In genomic region chr6:149834513-149835481, GRCh38 we compare ENCODE assay signal across 7 cellular contexts. TPM values are rescaled to one million over a fixed set of nuclear protein-coding genes. Genes with fewer than 3 reads are reported as not detected.
DNase-seq lines count a peak whose midpoint lies in the region; ATAC-seq, FAIRE-seq and TF ChIP-seq lines count a peak whose summit lies in the region.

No MANE protein-coding gene starts in this region.

- H3K27ac ChIP-seq in breast epithelium: no peak overlapping the region
- no peak overlapping the region for H3K27ac ChIP-seq in keratinocyte (ENCODE audit: control insufficient read depth, insufficient read depth, low read length)

- H3K4me3 ChIP-seq in WI38 (ENCODE audit: low read depth, low read length): no peak overlapping the region
- no peak overlapping the region for H3K4me3 ChIP-seq in breast epithelium
- H3K4me3 ChIP-seq in keratinocyte (ENCODE audit: control insufficient read depth in 2 of 3, extremely low read depth in 1 of 3, insufficient read depth in 2 of 3, low read depth in 1 of 3, low read length in 3 of 3): no peak overlapping the region

- H3K36me3 ChIP-seq in breast epithelium (no peaks in the 10 kb centered on the region), keratinocyte (ENCODE audit: control insufficient read depth in 2 of 2, extremely low read depth in 1 of 2, insufficient read depth in 2 of 2, low read length in 2 of 2) (peaks cover 5 to 8% of the 10 kb centered on the region in 2 experiments)

- TF ChIP-seq POLR2A in breast epithelium (IDR thresholded peaks at IDR 0.05): no peak

- H4K20me1 ChIP-seq in keratinocyte (ENCODE audit: control insufficient read depth, extremely low read depth, insufficient read depth, low read length): no peaks in the 10 kb centered on the region

- H3K79me2 ChIP-seq in keratinocyte (ENCODE audit: control insufficient read depth, insufficient read depth, low read length): no peaks in the 10 kb centered on the region

- intact Hi-C loops in breast epithelium (cut with DNase I; ENCODE audit: low total_unique reads): loop anchor here (5.0 kb wide), 1 partner anchor 93 kb away; no protein-coding TSS in a partner anchor

- no peak overlapping the region for H2AFZ ChIP-seq in keratinocyte (ENCODE audit: control insufficient read depth, low read length)

- H3K4me1 ChIP-seq in breast epithelium (no peaks in the 10 kb centered on the region), keratinocyte (ENCODE audit: control insufficient read depth, extremely low read depth, insufficient read depth, low read length) (no peaks in the 10 kb centered on the region)

- peak; percentile 71 for FAIRE-seq in keratinocyte (lab: Jason Lieb, UNC)

- no peak for ATAC-seq in HG03108 (IDR thresholded peaks at IDR 0.05; ENCODE audit: unreplicated experiment)

- H3K9ac ChIP-seq in keratinocyte (ENCODE audit: control insufficient read depth, extremely low read depth, insufficient read depth, low read length): no peak overlapping the region

- H3K27me3 ChIP-seq in breast epithelium: no peaks in the 10 kb centered on the region
- no peaks in the 10 kb centered on the region for H3K27me3 ChIP-seq in keratinocyte (ENCODE audit: control insufficient read depth, extremely low read depth, insufficient read depth, low read length)

- dilution Hi-C loops in keratinocyte (cut with MboI; ENCODE audit: extremely low pct_ligation_motif_present, low sequenced_read_pairs): no loop called here

- peak; percentile 57 for DNase-seq in NCI-H146 (lab: John Stamatoyannopoulos, UW)
- DNase-seq in breast epithelium (ENCODE audit: low spot score in 2 of 2): peak in 1 of 2 donors; percentile 46
- DNase-seq in keratinocyte (ENCODE audit: low read depth, low spot score): no peak
- DNase-seq in stimulated activated CD4-positive, alpha-beta T cell treated with anti-CD3 and anti-CD28 coated beads, Interleukin-2, amount 100 ng/mL, for 48 hours: peak; percentile 78 to 82

- no peak overlapping the region for H3K4me2 ChIP-seq in keratinocyte (ENCODE audit: control insufficient read depth, extremely low read depth, insufficient read depth, low read depth, low read length)

- TF ChIP-seq CTCF in GM12873 (IDR thresholded peaks at IDR 0.05; ENCODE audit: insufficient read depth, low read depth, low read length, missing control alignments) (peak; percentile 82), WI38 (IDR thresholded peaks at IDR 0.05; ENCODE audit: low read depth, low read length) (peak; percentile 69), breast epithelium (IDR thresholded peaks at IDR 0.05) (peak; percentile 86 to 95 (median 92)), keratinocyte (optimal IDR thresholded peaks at IDR 0.05 in 1 of 3, IDR thresholded peaks at IDR 0.05 in 1 of 3, conservative IDR thresholded peaks at IDR 0.05 in 1 of 3; ENCODE audit: extremely low read depth in 1 of 3, insufficient read depth in 2 of 3, low read length in 3 of 3) (peak; percentile 66 to 85 (median 74))

- H3K9me1 ChIP-seq in keratinocyte (ENCODE audit: control insufficient read depth, extremely low read depth, insufficient read depth, low read length): no peaks in the 10 kb centered on the region

- no peaks in the 10 kb centered on the region for H3K9me3 ChIP-seq in breast epithelium
- no peaks in the 10 kb centered on the region for H3K9me3 ChIP-seq in keratinocyte (ENCODE audit: control insufficient read depth, low read depth, low read length)

RNA-seq across cellular contexts. Expression of gene LRP11, which starts 29.4 kb away (rescaled TPM):
- 10 to 100 TPM; 30.6 to 44.9 (median 35.8) TPM for total RNA-seq in breast epithelium
- polyA plus RNA-seq in keratinocyte: 26.4 to 49.2 TPM (median 31.1 TPM) in 3 replicates
- 48.7 TPM for polyA plus RNA-seq in keratinocyte (2011; ENCODE audit: low read depth)
- polyA plus RNA-seq in keratinocyte (2011; cell fraction: cytosol; rRNA removed): 23.3 and 33.9 TPM in 2 replicates
- polyA plus RNA-seq in keratinocyte (2011; cell fraction: nucleus; rRNA removed): 44.9 and 52.7 TPM in 2 replicates
- polyA plus RNA-seq in keratinocyte (2012; ENCODE audit: low replicate concordance): 25.2 and 70.7 TPM in 2 replicates
- 46.2 to 99.9 TPM (median 57.1 TPM) in 3 replicates for polyA minus RNA-seq in keratinocyte
- 46.0 TPM for polyA minus RNA-seq in keratinocyte (2011; cell fraction: cytosol; rRNA and poly(A)+ RNA removed)
- polyA minus RNA-seq in keratinocyte (2011; cell fraction: nucleus; rRNA and poly(A)+ RNA removed): 46.4 and 66.9 TPM in 2 replicates
